ENCODE assay signal across 24 cellular contexts in genomic region chr5:119307170-119307569, GRCh38. TPM values are rescaled to one million over a fixed set of nuclear protein-coding genes. Genes with fewer than 3 reads are reported as not detected.
DNase-seq lines count a peak whose midpoint lies in the region; ATAC-seq and TF ChIP-seq lines count a peak whose summit lies in the region.
"Had no signal": no experiment of that assay in that cellular context is flagged by ENCODE, and none has a peak within 500 bp of the region (broad histone marks: within the 10 kb centered on the region; RNA-seq: fewer than 3 reads in every experiment).

No MANE protein-coding gene starts in this region.

- H3K27ac ChIP-seq in DND-41 (ENCODE audit: low read length) (peak overlapping the region; percentile 99), OCI-LY1 (ENCODE audit: low read depth, low read length, poor library complexity, severe bottlenecking) (peak overlapping the region; percentile 95)
- H3K27ac ChIP-seq: adrenal gland, body of pancreas, C4-2B, dorsolateral prefrontal cortex, GM23248, testis had no signal

- TF ChIP-seq CTCF in DND-41 (IDR thresholded peaks at IDR 0.05; ENCODE audit: borderline replicate concordance, extremely low read depth, low read length, poor library complexity, severe bottlenecking) (no peak), OCI-LY1 (IDR thresholded peaks at IDR 0.05; ENCODE audit: low read length) (no peak)

- H3K9me3 ChIP-seq in DND-41 (ENCODE audit: insufficient read depth, low read length, severe bottlenecking) (no peaks in the 10 kb centered on the region), OCI-LY1 (ENCODE audit: low read length) (no peaks in the 10 kb centered on the region)
- H3K9me3 ChIP-seq: adrenal gland, body of pancreas, left lung, testis had no signal

- H3K4me1 ChIP-seq in DND-41 (ENCODE audit: insufficient read depth, low read length): peaks cover 99% of the 10 kb centered on the region
- peaks cover 100% of the 10 kb centered on the region for H3K4me1 ChIP-seq in OCI-LY1 (ENCODE audit: insufficient read depth, low read length, severe bottlenecking)
- H3K4me1 ChIP-seq: testis had no signal

- peaks cover 98% of the 10 kb centered on the region for H3K4me1 Mint-ChIP-seq in activated naive CD4-positive, alpha-beta T cell treated with anti-CD3 and anti-CD28 coated beads, Interleukin-2, amount 10 ng/mL, durations not matched to agents 7 days and 5 days
- peaks cover 57% of the 10 kb centered on the region for H3K4me1 Mint-ChIP-seq in memory B cell

- peaks cover 12% of the 10 kb centered on the region; the same call in 1 of the 2 replicates for H3K36me3 ChIP-seq in DND-41 (ENCODE audit: insufficient read depth, low read length)
- H3K36me3 ChIP-seq in OCI-LY1 (ENCODE audit: insufficient read depth, low read length): peaks cover 18% of the 10 kb centered on the region
- H3K36me3 ChIP-seq: adrenal gland, left lung had no signal

- H3K27me3 ChIP-seq in DND-41 (ENCODE audit: insufficient read depth, low read length, poor library complexity) (no peaks in the 10 kb centered on the region), OCI-LY1 (ENCODE audit: insufficient read depth, low read length) (no peaks in the 10 kb centered on the region)
- H3K27me3 ChIP-seq: adrenal gland, body of pancreas, left lung, testis had no signal

- DNase-seq in activated naive CD4-positive, alpha-beta T cell treated with anti-CD3 and anti-CD28 coated beads, Interleukin-2, amount 10 ng/mL, durations not matched to agents 7 days and 5 days: no peak
- no peak for DNase-seq in activated naive CD4-positive, alpha-beta T cell treated with anti-CD3 and anti-CD28 coated beads, Interleukin-2, amount 50 U/mL, for 72 hours (ENCODE audit: low spot score in 2 of 2)
- DNase-seq in DND-41 (no peak), memory B cell (ENCODE audit: low spot score in 2 of 2) (no peak), globus pallidus (ENCODE audit: low spot score) (no peak), hepatic stellate cell (ENCODE audit: low spot score) (no peak), OCI-M1 (lab: John Stamatoyannopoulos, UW) (no peak)
- DNase-seq: activated CD4-positive, CD25-positive, alpha-beta regulatory T cell treated with anti-CD3 and anti-CD28 coated beads, Interleukin-2, amount 50 U/mL, for 72 hours; adrenal gland; body of pancreas; dorsolateral prefrontal cortex; GM23248; left lung; mesendoderm; NCI-H1105; NCI-H187 treated with DMSO at 0.1 percent for 48 hours; NCI-H526; stimulated activated naive CD4-positive, alpha-beta T cell; T-helper 1 cell; testis had no signal

- H3K27me3 Mint-ChIP-seq in activated naive CD4-positive, alpha-beta T cell treated with anti-CD3 and anti-CD28 coated beads, Interleukin-2, amount 10 ng/mL, durations not matched to agents 7 days and 5 days: no peaks in the 10 kb centered on the region
- no peaks in the 10 kb centered on the region for H3K27me3 Mint-ChIP-seq in memory B cell
- H3K27me3 Mint-ChIP-seq: activated T-helper 17 cell treated with anti-CD3 and anti-CD28 coated beads, Interleukin-2, amount 50 U/mL, for 72 hours had no signal

- no peaks in the 10 kb centered on the region for H3K9me2 ChIP-seq in OCI-LY1 (ENCODE audit: low read depth, low read length)

- H3K9me3 Mint-ChIP-seq in activated naive CD4-positive, alpha-beta T cell treated with anti-CD3 and anti-CD28 coated beads, Interleukin-2, amount 10 ng/mL, durations not matched to agents 7 days and 5 days: no peaks in the 10 kb centered on the region
- no peaks in the 10 kb centered on the region for H3K9me3 Mint-ChIP-seq in activated naive CD4-positive, alpha-beta T cell treated with anti-CD3 and anti-CD28 coated beads, Interleukin-2, amount 50 U/mL, for 72 hours
- H3K9me3 Mint-ChIP-seq in memory B cell: no peaks in the 10 kb centered on the region
- H3K9me3 Mint-ChIP-seq: activated T-helper 17 cell treated with anti-CD3 and anti-CD28 coated beads, Interleukin-2, amount 50 U/mL, for 72 hours had no signal

- no peak for ATAC-seq in activated naive CD4-positive, alpha-beta T cell treated with anti-CD3 and anti-CD28 coated beads, Interleukin-2, amount 50 U/mL, for 72 hours
- no peak for ATAC-seq in DND-41 (ENCODE audit: insufficient read depth, low read depth)
- no peak for ATAC-seq in memory B cell (ENCODE audit: low read depth)
- ATAC-seq: activated T-helper 17 cell treated with anti-CD3 and anti-CD28 coated beads, Interleukin-2, amount 50 U/mL, for 72 hours; body of pancreas; GM12878; left lung had no signal

- CTCF ChIA-PET in activated naive CD4-positive, alpha-beta T cell treated with anti-CD3 and anti-CD28 coated beads, Interleukin-2, amount 10 ng/mL, durations not matched to agents 7 days and 5 days (lab: Charles Lee): interaction anchor here (1.1 to 12.3 kb wide), 3 partner anchors 31 to 104 kb away, joined by 3 to 121 read pairs (median 3); no protein-coding TSS in a partner anchor

- H3K4me3 ChIP-seq in DND-41 (ENCODE audit: low read depth in 1 of 2, low read length in 2 of 2) (peak overlapping the region in 1 of 2 experiments; percentile 42; a peak in 1 of 4 replicates), OCI-LY1 (ENCODE audit: low read depth, low read length, poor library complexity, severe bottlenecking) (no peak overlapping the region)
- H3K4me3 ChIP-seq: adrenal gland, body of pancreas, dorsolateral prefrontal cortex, GM12878, GM23248, left lung, testis had no signal

- peaks cover 67% of the 10 kb centered on the region for H3K36me3 Mint-ChIP-seq in activated naive CD4-positive, alpha-beta T cell treated with anti-CD3 and anti-CD28 coated beads, Interleukin-2, amount 10 ng/mL, durations not matched to agents 7 days and 5 days
- peaks cover 5 to 51% of the 10 kb centered on the region in 2 donors for H3K36me3 Mint-ChIP-seq in activated naive CD4-positive, alpha-beta T cell treated with anti-CD3 and anti-CD28 coated beads, Interleukin-2, amount 50 U/mL, for 72 hours
- peaks cover 22% of the 10 kb centered on the region for H3K36me3 Mint-ChIP-seq in memory B cell

- H3K79me2 ChIP-seq in DND-41 (ENCODE audit: insufficient read depth, low read length): peaks cover 85% of the 10 kb centered on the region
- peaks cover 72% of the 10 kb centered on the region for H3K79me2 ChIP-seq in OCI-LY1 (ENCODE audit: insufficient read depth, low read length)

- peak overlapping the region; percentile 76 for H3K27ac Mint-ChIP-seq in activated naive CD4-positive, alpha-beta T cell treated with anti-CD3 and anti-CD28 coated beads, Interleukin-2, amount 10 ng/mL, durations not matched to agents 7 days and 5 days
- H3K27ac Mint-ChIP-seq in activated naive CD4-positive, alpha-beta T cell treated with anti-CD3 and anti-CD28 coated beads, Interleukin-2, amount 50 U/mL, for 72 hours: no peak overlapping the region
- peak overlapping the region; percentile 24 for H3K27ac Mint-ChIP-seq in memory B cell
- H3K27ac Mint-ChIP-seq: activated T-helper 17 cell treated with anti-CD3 and anti-CD28 coated beads, Interleukin-2, amount 50 U/mL, for 72 hours had no signal

- H4K20me1 ChIP-seq in DND-41 (ENCODE audit: insufficient read depth, low read length) (no peaks in the 10 kb centered on the region), OCI-LY1 (ENCODE audit: insufficient read depth, low read length) (no peaks in the 10 kb centered on the region)

- H2AFZ ChIP-seq in DND-41 (ENCODE audit: low read depth, low read length) (no peak overlapping the region), OCI-LY1 (ENCODE audit: low read length) (no peak overlapping the region)
- H2AFZ ChIP-seq: GM23248 had no signal

- peaks cover 18% of the 10 kb centered on the region for H3F3A ChIP-seq in OCI-LY1 (ENCODE audit: insufficient read depth, low read length)

- H3K9ac ChIP-seq in DND-41 (ENCODE audit: low read depth, low read length) (peak overlapping the region; percentile 66), OCI-LY1 (ENCODE audit: low read length) (peak overlapping the region; percentile 20; the same call in 1 of the 2 replicates)
- H3K9ac ChIP-seq: GM23248 had no signal

- H3K4me3 Mint-ChIP-seq in activated naive CD4-positive, alpha-beta T cell treated with anti-CD3 and anti-CD28 coated beads, Interleukin-2, amount 10 ng/mL, durations not matched to agents 7 days and 5 days: no peak overlapping the region
- H3K4me3 Mint-ChIP-seq in memory B cell: no peak overlapping the region

- H3K4me2 ChIP-seq in DND-41 (ENCODE audit: insufficient read depth, low read length) (peak overlapping the region; percentile 57), OCI-LY1 (ENCODE audit: low read length) (peak overlapping the region; percentile 54)

RNA-seq across cellular contexts. Expression of gene TNFAIP8, which starts 48.6 kb away (rescaled TPM):
- total RNA-seq in activated naive CD4-positive, alpha-beta T cell treated with anti-CD3 and anti-CD28 coated beads, Interleukin-2, amount 50 U/mL, for 72 hours: 100 to 1,000 TPM; 110 to 146 TPM

Comparison
In these comparisons a context has a peak if more than half of its experiments do, and no peak if none do; other contexts are left out.
1. H3K27ac Mint-ChIP-seq: peak in activated naive CD4-positive, alpha-beta T cell treated with anti-CD3 and anti-CD28 coated beads, Interleukin-2, amount 10 ng/mL, durations not matched to agents 7 days and 5 days (single experiment) and memory B cell (single experiment); none in activated naive CD4-positive, alpha-beta T cell treated with anti-CD3 and anti-CD28 coated beads, Interleukin-2, amount 50 U/mL, for 72 hours (0 of 2).